12 cellular contexts compared by ENCODE assay signal in genomic region chr9:98120476-98120875, GRCh38. TPM values are rescaled to one million over a fixed set of nuclear protein-coding genes. Genes with fewer than 3 reads are reported as not detected.
A peak's percentile ranks its signal among the peaks of the same experiment; 100 is the strongest.
DNase-seq lines count a peak whose midpoint lies in the region; ATAC-seq, FAIRE-seq and TF ChIP-seq lines count a peak whose summit lies in the region.
"Had no signal": no experiment of that assay in that cellular context is flagged by ENCODE, and none has a peak within 500 bp of the region (broad histone marks: within the 10 kb centered on the region; RNA-seq: fewer than 3 reads in every experiment).

No MANE protein-coding gene starts in this region.

- peaks cover 12% of the 10 kb centered on the region for H3K27me3 Mint-ChIP-seq in astrocyte (ENCODE audit: low read depth, unreplicated experiment)
- no peaks in the 10 kb centered on the region for H3K27me3 Mint-ChIP-seq in natural killer cell treated with Interleukin-12 subunit alpha and Interleukin-12 subunit beta and Interleukin-15 and Interleukin-18, amount 100 ng/mL, for 72 hours
- peaks cover 28% of the 10 kb centered on the region for H3K27me3 Mint-ChIP-seq in neural progenitor cell (ENCODE audit: insufficient read depth, low read depth)

- H3K9ac ChIP-seq in astrocyte (ENCODE audit: low read length), result no peak overlapping the region
- no peak overlapping the region for H3K9ac ChIP-seq in neural progenitor cell

- TF ChIP-seq CTCF in C4-2B (conservative IDR thresholded peaks at IDR 0.05), result no peak
- no peak for TF ChIP-seq CTCF in HEK293 (tag by site-specific recombination; IDR thresholded peaks at IDR 0.05)
- TF ChIP-seq CTCF in astrocyte (IDR thresholded peaks at IDR 0.05; ENCODE audit: insufficient read depth, low read depth, low read length), result no peak
- TF ChIP-seq CTCF in WERI-Rb-1 (IDR thresholded peaks at IDR 0.05; ENCODE audit: low read depth, low read length), result no peak
- TF ChIP-seq CTCF in omental fat pad (IDR thresholded peaks at IDR 0.05), result no peak
- TF ChIP-seq CTCF in neural progenitor cell (IDR thresholded peaks at IDR 0.05), result no peak

- no peak for DNase-seq in astrocyte (ENCODE audit: low read depth)
- no peak for DNase-seq in natural killer cell treated with Interleukin-12 subunit alpha and Interleukin-12 subunit beta and Interleukin-15 and Interleukin-18, amount 100 ng/mL, for 72 hours (ENCODE audit: low spot score)
- no peak for DNase-seq in WERI-Rb-1
- no peak for DNase-seq in omental fat pad (ENCODE audit: low spot score)
- no peak for DNase-seq in neural progenitor cell (ENCODE audit: low spot score)
- DNase-seq: stimulated activated CD4-positive, alpha-beta T cell treated with anti-CD3 and anti-CD28 coated beads, Interleukin-4, amount 100 ng/mL, for 4 hours had no signal

- H3K4me3 ChIP-seq in HEK293 (ENCODE audit: low read depth, low read length) (no peak overlapping the region), astrocyte (ENCODE audit: insufficient read depth, low read depth, low read length) (no peak overlapping the region), WERI-Rb-1 (ENCODE audit: low read depth, low read length) (no peak overlapping the region), neural progenitor cell (no peak overlapping the region)
- H3K4me3 ChIP-seq: uterus had no signal

- no peak for ATAC-seq in natural killer cell treated with Interleukin-12 subunit alpha and Interleukin-12 subunit beta and Interleukin-15 and Interleukin-18, amount 100 ng/mL, for 72 hours
- ATAC-seq in omental fat pad (ENCODE audit: low FRiP score), result no peak
- no peak for ATAC-seq in HG03565 (IDR thresholded peaks at IDR 0.05; ENCODE audit: unreplicated experiment)
- ATAC-seq: HCT116 had no signal

- H3K9me3 Mint-ChIP-seq in astrocyte (ENCODE audit: unreplicated experiment), result no peaks in the 10 kb centered on the region
- no peaks in the 10 kb centered on the region for H3K9me3 Mint-ChIP-seq in natural killer cell treated with Interleukin-12 subunit alpha and Interleukin-12 subunit beta and Interleukin-15 and Interleukin-18, amount 100 ng/mL, for 72 hours
- no peaks in the 10 kb centered on the region for H3K9me3 Mint-ChIP-seq in neural progenitor cell

- H3K79me2 ChIP-seq in astrocyte (ENCODE audit: insufficient read depth, low read length) (no peaks in the 10 kb centered on the region), neural progenitor cell (ENCODE audit: low read depth) (no peaks in the 10 kb centered on the region)

- H3K9me3 ChIP-seq in HEK293 (ENCODE audit: control insufficient read depth, insufficient read depth, low read depth, low read length) (no peaks in the 10 kb centered on the region), astrocyte (ENCODE audit: insufficient read depth, low read depth, low read length) (no peaks in the 10 kb centered on the region), WERI-Rb-1 (ENCODE audit: severe bottlenecking) (no peaks in the 10 kb centered on the region), neural progenitor cell (ENCODE audit: low read depth) (no peaks in the 10 kb centered on the region)
- H3K9me3 ChIP-seq: uterus had no signal

- H3K4me1 ChIP-seq in HEK293 (ENCODE audit: control insufficient read depth, insufficient read depth, low read length) (no peaks in the 10 kb centered on the region), astrocyte (ENCODE audit: insufficient read depth, low read length) (no peaks in the 10 kb centered on the region), neural progenitor cell (no peaks in the 10 kb centered on the region)
- H3K4me1 ChIP-seq: uterus had no signal

- H3K27me3 ChIP-seq in astrocyte (ENCODE audit: insufficient read depth, low read length) (no peaks in the 10 kb centered on the region), WERI-Rb-1 (ENCODE audit: insufficient read depth, low read depth, severe bottlenecking) (no peaks in the 10 kb centered on the region), neural progenitor cell (peaks cover 33% of the 10 kb centered on the region)
- H3K27me3 ChIP-seq: uterus had no signal

- FAIRE-seq in astrocyte (lab: Jason Lieb, UNC), result no peak
- FAIRE-seq: bronchial epithelial cell had no signal

- H4K20me1 ChIP-seq in astrocyte (ENCODE audit: insufficient read depth, low read length) (no peaks in the 10 kb centered on the region), neural progenitor cell (ENCODE audit: low read depth) (no peaks in the 10 kb centered on the region)

- H2AFZ ChIP-seq in astrocyte (ENCODE audit: low read depth, low read length) (no peak overlapping the region), neural progenitor cell (replicated peaks) (no peak overlapping the region)

- peaks cover 21% of the 10 kb centered on the region for H3F3A ChIP-seq in neural progenitor cell (ENCODE audit: low read depth)

- POLR2A ChIA-PET in HEK293 (lab: Yijun Ruan, JAX), result interaction anchor here (0.6 kb wide), 1 partner anchor 327 kb away, joined by 3 read pairs; no protein-coding TSS in a partner anchor

- H3K36me3 ChIP-seq in HEK293 (ENCODE audit: control insufficient read depth in 2 of 2, insufficient read depth in 1 of 2, low read length in 2 of 2) (peaks cover 0 to 5% of the 10 kb centered on the region in 2 experiments; a peak in 2 of 3 replicates), astrocyte (ENCODE audit: insufficient read depth, low read length) (no peaks in the 10 kb centered on the region), WERI-Rb-1 (peaks cover 19% of the 10 kb centered on the region), neural progenitor cell (no peaks in the 10 kb centered on the region)
- H3K36me3 ChIP-seq: uterus had no signal

- H3K27ac ChIP-seq in C4-2B (peak overlapping the region; percentile 86), HEK293 (ENCODE audit: extremely low read depth, low read depth, low read length) (no peak overlapping the region), astrocyte (ENCODE audit: low read depth, low read length) (no peak overlapping the region), WERI-Rb-1 (no peak overlapping the region), neural progenitor cell (no peak overlapping the region)

- H3K4me2 ChIP-seq in astrocyte (ENCODE audit: low read length) (no peak overlapping the region), neural progenitor cell (no peak overlapping the region)

- peaks cover 8% of the 10 kb centered on the region for H3K36me3 Mint-ChIP-seq in astrocyte (ENCODE audit: low read depth, unreplicated experiment)
- no peaks in the 10 kb centered on the region for H3K36me3 Mint-ChIP-seq in natural killer cell treated with Interleukin-12 subunit alpha and Interleukin-12 subunit beta and Interleukin-15 and Interleukin-18, amount 100 ng/mL, for 72 hours
- H3K36me3 Mint-ChIP-seq in neural progenitor cell, result no peaks in the 10 kb centered on the region

- CTCF ChIA-PET in HEK293 (lab: Yijun Ruan, JAX), result interaction anchor here (0.6 to 1.5 kb wide), 7 partner anchors 9 to 660 kb away, joined by 3 to 4 read pairs (median 3); no protein-coding TSS in a partner anchor

- H3K4me3 Mint-ChIP-seq in astrocyte (ENCODE audit: unreplicated experiment) (peak overlapping the region; percentile 36), neural progenitor cell (no peak overlapping the region)
- H3K4me3 Mint-ChIP-seq in natural killer cell treated with Interleukin-12 subunit alpha and Interleukin-12 subunit beta and Interleukin-15 and Interleukin-18, amount 100 ng/mL, for 72 hours, result peak overlapping the region; percentile 59

- H3K27ac Mint-ChIP-seq in astrocyte (ENCODE audit: unreplicated experiment) (no peak overlapping the region), neural progenitor cell (no peak overlapping the region)
- peak overlapping the region; percentile 83 to 91 for H3K27ac Mint-ChIP-seq in natural killer cell treated with Interleukin-12 subunit alpha and Interleukin-12 subunit beta and Interleukin-15 and Interleukin-18, amount 100 ng/mL, for 72 hours

- peaks cover 2% of the 10 kb centered on the region for H3K4me1 Mint-ChIP-seq in astrocyte (ENCODE audit: low read depth, unreplicated experiment)
- H3K4me1 Mint-ChIP-seq in natural killer cell treated with Interleukin-12 subunit alpha and Interleukin-12 subunit beta and Interleukin-15 and Interleukin-18, amount 100 ng/mL, for 72 hours (ENCODE audit: low read depth in 2 of 2), result peaks cover 24 to 32% of the 10 kb centered on the region in 2 donors
- peaks cover 6% of the 10 kb centered on the region for H3K4me1 Mint-ChIP-seq in neural progenitor cell

TF ChIP-seq in HEK293, 187 proteins besides CTCF, POLR2A, EP300 and RAD21:
- TF ChIP-seq ZIC2 (tag by site-specific recombination; IDR thresholded peaks at IDR 0.05) (no peak), ZNF394 (tag by site-specific recombination; IDR thresholded peaks at IDR 0.05; ENCODE audit: borderline replicate concordance) (0 out of 2 replicates have a peak, but pooled peaks have one; percentile 19)

RNA-seq across cellular contexts. Expression of gene TRIM14, which starts 1.5 kb away (rescaled TPM):
- total RNA-seq in astrocyte (34.1 and 37.6 TPM in 2 replicates), omental fat pad (10 to 100 TPM; 11.7 to 25.4 (median 17.0) TPM), neural progenitor cell (ENCODE audit: low replicate concordance) (0.17 and 2.7 TPM in 2 replicates)
- 10 to 100 TPM; 29.4 to 49.0 TPM for total RNA-seq in natural killer cell treated with Interleukin-12 subunit alpha and Interleukin-12 subunit beta and Interleukin-15 and Interleukin-18, amount 100 ng/mL, for 72 hours

Comparison
In these comparisons a context has a peak if more than half of its experiments do, and no peak if none do; other contexts are left out.
1. H3K27ac Mint-ChIP-seq: peak in natural killer cell treated with Interleukin-12 subunit alpha and Interleukin-12 subunit beta and Interleukin-15 and Interleukin-18, amount 100 ng/mL, for 72 hours (2 of 2); none in astrocyte (single experiment) and neural progenitor cell (single experiment).